In genomic region chr10:104054430-104054829, GRCh38 we compare ENCODE assay signal across 1 cellular context.
TF ChIP-seq lines count a peak whose summit lies in the region.

No MANE protein-coding gene starts in this region.

TF ChIP-seq in GM23338, 12 proteins besides CTCF, POLR2A, EP300 and RAD21 (continued from another document):
- TF ChIP-seq NANOG (IDR thresholded peaks at IDR 0.05; ENCODE audit: borderline replicate concordance) (no peak), ETS1 (IDR thresholded peaks at IDR 0.05) (no peak), JUNB (IDR thresholded peaks at IDR 0.05; ENCODE audit: unreplicated experiment) (no peak), EZH2 (IDR thresholded peaks at IDR 0.05; ENCODE audit: low read depth, unreplicated experiment) (no peak), CREB1 (CRISPR knock-in tag; IDR thresholded peaks at IDR 0.05; ENCODE audit: low read depth) (no peak), ZNF462 (CRISPR knock-in tag; IDR thresholded peaks at IDR 0.05) (no peak), ZNF114 (CRISPR knock-in tag; IDR thresholded peaks at IDR 0.05) (no peak)
